1 cellular context compared by ENCODE assay signal in the genomic region with DNA sequence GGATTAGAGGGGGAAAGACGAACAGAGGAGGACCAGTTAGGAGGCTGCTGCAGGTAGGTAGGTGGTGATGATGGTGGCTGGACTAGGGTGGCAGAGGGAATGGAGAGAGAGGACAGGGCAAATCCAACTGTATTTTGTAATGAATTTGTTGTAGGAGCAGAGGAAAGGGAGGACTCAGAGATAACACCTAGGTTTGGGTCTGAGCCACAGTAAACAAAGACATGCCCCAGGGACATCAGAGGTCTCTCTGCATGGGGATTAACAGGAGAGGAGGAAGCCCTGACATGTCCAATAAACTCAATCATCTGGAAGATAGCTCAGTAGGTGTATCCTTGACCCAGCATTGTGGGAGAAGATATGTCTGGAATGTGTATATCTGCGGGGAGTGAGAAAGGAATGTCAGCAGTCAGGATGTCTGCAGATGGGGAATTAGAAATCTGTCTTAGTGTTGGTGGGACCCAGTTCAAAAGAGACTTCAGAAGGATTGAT.
TF ChIP-seq lines count a peak whose summit lies in the region.

No MANE protein-coding gene starts in this region.

TF ChIP-seq in SK-N-SH treated with all-trans-retinoic acid at 6 μM for 48 hours, 23 proteins besides CTCF, POLR2A, EP300 and RAD21:
- no peak for TF ChIP-seq ZNF565 (CRISPR knock-in tag; conservative IDR thresholded peaks at IDR 0.05; ENCODE audit: low read depth)
- no peak for TF ChIP-seq ZFP30 (CRISPR knock-in tag; IDR thresholded peaks at IDR 0.05)
- no peak for TF ChIP-seq TOX (CRISPR knock-in tag; IDR thresholded peaks at IDR 0.05; ENCODE audit: borderline replicate concordance)
- TF ChIP-seq CSDC2 (CRISPR knock-in tag; IDR thresholded peaks at IDR 0.05) = no peak
- TF ChIP-seq, protein P1, sequence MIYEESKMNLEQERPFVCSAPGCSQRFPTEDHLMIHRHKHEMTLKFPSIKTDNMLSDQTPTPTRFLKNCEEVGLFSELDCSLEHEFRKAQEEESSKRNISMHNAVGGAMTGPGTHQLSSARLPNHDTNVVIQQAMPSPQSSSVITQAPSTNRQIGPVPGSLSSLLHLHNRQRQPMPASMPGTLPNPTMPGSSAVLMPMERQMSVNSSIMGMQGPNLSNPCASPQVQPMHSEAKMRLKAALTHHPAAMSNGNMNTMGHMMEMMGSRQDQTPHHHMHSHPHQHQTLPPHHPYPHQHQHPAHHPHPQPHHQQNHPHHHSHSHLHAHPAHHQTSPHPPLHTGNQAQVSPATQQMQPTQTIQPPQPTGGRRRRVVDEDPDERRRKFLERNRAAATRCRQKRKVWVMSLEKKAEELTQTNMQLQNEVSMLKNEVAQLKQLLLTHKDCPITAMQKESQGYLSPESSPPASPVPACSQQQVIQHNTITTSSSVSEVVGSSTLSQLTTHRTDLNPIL (CRISPR knock-in tag; IDR thresholded peaks at IDR 0.05; ENCODE audit: low read depth) = no peak
- TF ChIP-seq OSR1 (CRISPR knock-in tag; IDR thresholded peaks at IDR 0.05) = no peak
- TF ChIP-seq ISL1 (CRISPR knock-in tag; IDR thresholded peaks at IDR 0.05) = 0 out of 2 replicates have a peak, but pooled peaks have one; percentile 18
- TF ChIP-seq GLIS3 (CRISPR knock-in tag; IDR thresholded peaks at IDR 0.05) = no peak
- TF ChIP-seq, protein P2, sequence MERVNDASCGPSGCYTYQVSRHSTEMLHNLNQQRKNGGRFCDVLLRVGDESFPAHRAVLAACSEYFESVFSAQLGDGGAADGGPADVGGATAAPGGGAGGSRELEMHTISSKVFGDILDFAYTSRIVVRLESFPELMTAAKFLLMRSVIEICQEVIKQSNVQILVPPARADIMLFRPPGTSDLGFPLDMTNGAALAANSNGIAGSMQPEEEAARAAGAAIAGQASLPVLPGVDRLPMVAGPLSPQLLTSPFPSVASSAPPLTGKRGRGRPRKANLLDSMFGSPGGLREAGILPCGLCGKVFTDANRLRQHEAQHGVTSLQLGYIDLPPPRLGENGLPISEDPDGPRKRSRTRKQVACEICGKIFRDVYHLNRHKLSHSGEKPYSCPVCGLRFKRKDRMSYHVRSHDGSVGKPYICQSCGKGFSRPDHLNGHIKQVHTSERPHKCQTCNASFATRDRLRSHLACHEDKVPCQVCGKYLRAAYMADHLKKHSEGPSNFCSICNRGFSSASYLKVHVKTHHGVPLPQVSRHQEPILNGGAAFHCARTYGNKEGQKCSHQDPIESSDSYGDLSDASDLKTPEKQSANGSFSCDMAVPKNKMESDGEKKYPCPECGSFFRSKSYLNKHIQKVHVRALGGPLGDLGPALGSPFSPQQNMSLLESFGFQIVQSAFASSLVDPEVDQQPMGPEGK (CRISPR knock-in tag; IDR thresholded peaks at IDR 0.05; ENCODE audit: borderline replicate concordance) = no peak
- no peak for TF ChIP-seq ZNF8 (CRISPR knock-in tag; IDR thresholded peaks at IDR 0.05)
- TF ChIP-seq ARNTL (CRISPR knock-in tag; IDR thresholded peaks at IDR 0.05; ENCODE audit: borderline replicate concordance, low read depth) = no peak
- TF ChIP-seq ZC3H10 (CRISPR knock-in tag; IDR thresholded peaks at IDR 0.05) = no peak
- no peak for TF ChIP-seq TCF4 (CRISPR knock-in tag; IDR thresholded peaks at IDR 0.05; ENCODE audit: borderline replicate concordance)
- TF ChIP-seq BACH2 (CRISPR knock-in tag; IDR thresholded peaks at IDR 0.05; ENCODE audit: borderline replicate concordance) = no peak
- no peak for TF ChIP-seq SNAI2 (CRISPR knock-in tag; IDR thresholded peaks at IDR 0.05)
- no peak for TF ChIP-seq ZFP3 (CRISPR knock-in tag; IDR thresholded peaks at IDR 0.05)
- TF ChIP-seq, protein P3, sequence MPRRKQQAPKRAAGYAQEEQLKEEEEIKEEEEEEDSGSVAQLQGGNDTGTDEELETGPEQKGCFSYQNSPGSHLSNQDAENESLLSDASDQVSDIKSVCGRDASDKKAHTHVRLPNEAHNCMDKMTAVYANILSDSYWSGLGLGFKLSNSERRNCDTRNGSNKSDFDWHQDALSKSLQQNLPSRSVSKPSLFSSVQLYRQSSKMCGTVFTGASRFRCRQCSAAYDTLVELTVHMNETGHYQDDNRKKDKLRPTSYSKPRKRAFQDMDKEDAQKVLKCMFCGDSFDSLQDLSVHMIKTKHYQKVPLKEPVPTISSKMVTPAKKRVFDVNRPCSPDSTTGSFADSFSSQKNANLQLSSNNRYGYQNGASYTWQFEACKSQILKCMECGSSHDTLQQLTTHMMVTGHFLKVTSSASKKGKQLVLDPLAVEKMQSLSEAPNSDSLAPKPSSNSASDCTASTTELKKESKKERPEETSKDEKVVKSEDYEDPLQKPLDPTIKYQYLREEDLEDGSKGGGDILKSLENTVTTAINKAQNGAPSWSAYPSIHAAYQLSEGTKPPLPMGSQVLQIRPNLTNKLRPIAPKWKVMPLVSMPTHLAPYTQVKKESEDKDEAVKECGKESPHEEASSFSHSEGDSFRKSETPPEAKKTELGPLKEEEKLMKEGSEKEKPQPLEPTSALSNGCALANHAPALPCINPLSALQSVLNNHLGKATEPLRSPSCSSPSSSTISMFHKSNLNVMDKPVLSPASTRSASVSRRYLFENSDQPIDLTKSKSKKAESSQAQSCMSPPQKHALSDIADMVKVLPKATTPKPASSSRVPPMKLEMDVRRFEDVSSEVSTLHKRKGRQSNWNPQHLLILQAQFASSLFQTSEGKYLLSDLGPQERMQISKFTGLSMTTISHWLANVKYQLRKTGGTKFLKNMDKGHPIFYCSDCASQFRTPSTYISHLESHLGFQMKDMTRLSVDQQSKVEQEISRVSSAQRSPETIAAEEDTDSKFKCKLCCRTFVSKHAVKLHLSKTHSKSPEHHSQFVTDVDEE (CRISPR knock-in tag; IDR thresholded peaks at IDR 0.05) = 0 out of 2 replicates have a peak, but pooled peaks have one; percentile 19
- TF ChIP-seq RARB (CRISPR knock-in tag; IDR thresholded peaks at IDR 0.05) = no peak
TF ChIP-seq in SK-N-SH treated with all-trans-retinoic acid at 6 μM for 48 hours: peak in this region for 2.
